In the genomic region with DNA sequence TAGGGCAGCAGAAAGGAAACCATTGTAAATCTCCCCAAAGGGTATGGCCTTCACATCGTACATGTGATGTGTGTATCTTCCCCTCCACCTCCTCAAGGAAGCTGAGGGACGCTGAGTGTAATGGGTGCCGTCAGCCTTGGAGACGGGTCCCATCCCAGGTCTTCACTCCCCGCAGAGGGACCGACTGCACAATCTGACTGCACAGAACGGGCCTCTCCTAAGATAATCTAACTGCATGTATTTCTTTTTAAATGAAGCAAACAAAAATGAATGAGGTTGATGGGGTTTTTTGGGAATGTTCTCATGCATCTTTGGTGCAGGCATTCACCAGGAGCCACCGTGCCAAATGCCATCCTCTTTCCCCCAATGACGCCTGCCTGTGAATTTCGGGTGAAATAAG, we compare ENCODE assay signal across 17 cellular contexts.
DNase-seq lines count a peak whose midpoint lies in the region; ATAC-seq and TF ChIP-seq lines count a peak whose summit lies in the region.
"Had no signal": no experiment of that assay in that cellular context is flagged by ENCODE, and none has a peak within 500 bp of the region (broad histone marks: within the 10 kb centered on the region; RNA-seq: fewer than 3 reads in every experiment).

No MANE protein-coding gene starts in this region.

- H3K18ac ChIP-seq in neuronal stem cell (ENCODE audit: low read length) = peak overlapping the region; percentile 38

- no peak overlapping the region for H2BK120ac ChIP-seq in neuronal stem cell (ENCODE audit: low read depth, low read length)

- no peaks in the 10 kb centered on the region for H3K9me2 ChIP-seq in MM.1S (replicated peaks; ENCODE audit: insufficient read depth, low read length)

- no peak for ATAC-seq in Right ventricle myocardium inferior
- ATAC-seq in upper lobe of right lung = no peak
- ATAC-seq: CD8-positive, alpha-beta T cell had no signal

- H2AFZ ChIP-seq in neuronal stem cell (ENCODE audit: low read length) (no peak overlapping the region), MM.1S (ENCODE audit: low read length) (no peak overlapping the region)

- H3K14ac ChIP-seq in neuronal stem cell (ENCODE audit: low read length) = no peak overlapping the region

- TF ChIP-seq CTCF in upper lobe of right lung (IDR thresholded peaks at IDR 0.05) = no peak
- TF ChIP-seq CTCF in MM.1S (IDR thresholded peaks at IDR 0.05; ENCODE audit: low read length) = no peak

- H2BK12ac ChIP-seq in neuronal stem cell (ENCODE audit: low read length) = no peak overlapping the region

- no peak overlapping the region for H4K8ac ChIP-seq in neuronal stem cell (ENCODE audit: low read depth, low read length)

- intact Hi-C loops in cardiac septum (cut with DNase I) (no loop called here), Right ventricle myocardium inferior (cut with DNase I) (no loop called here), upper lobe of right lung (cut with DNase I) (no loop called here)

- H3K4ac ChIP-seq in neuronal stem cell (ENCODE audit: low read length) = no peak overlapping the region

- H3K36me3 ChIP-seq in neuronal stem cell (replicated peaks in 1 of 2; ENCODE audit: control insufficient read depth in 2 of 2, insufficient read depth in 2 of 2, low read length in 2 of 2) = no peaks in the 10 kb centered on the region
- no peaks in the 10 kb centered on the region for H3K36me3 ChIP-seq in upper lobe of right lung
- H3K36me3 ChIP-seq in MM.1S (replicated peaks; ENCODE audit: insufficient read depth, low read length) = no peaks in the 10 kb centered on the region
- H3K36me3 ChIP-seq: BLaER1 treated with 17β-estradiol and CSF1 and Interleukin-3, amounts not matched to agents 10 nM and 100 nM had no signal

- H3K23ac ChIP-seq in neuronal stem cell (ENCODE audit: low read depth, low read length, poor library complexity) = no peak overlapping the region

- H3F3A ChIP-seq in MM.1S (ENCODE audit: insufficient read depth, low read length) = no peaks in the 10 kb centered on the region

- H3K4me3 ChIP-seq in neuronal stem cell (ENCODE audit: low read length in 2 of 2) = no peak overlapping the region
- H3K4me3 ChIP-seq in upper lobe of right lung = no peak overlapping the region
- no peak overlapping the region for H3K4me3 ChIP-seq in MM.1S (ENCODE audit: low read length)
- H3K4me3 ChIP-seq: A549; BLaER1 treated with 17β-estradiol and CSF1 and Interleukin-3, amounts not matched to agents 10 nM and 100 nM had no signal

- H4K20me1 ChIP-seq in MM.1S (ENCODE audit: insufficient read depth, low read length) = no peaks in the 10 kb centered on the region
- H4K20me1 ChIP-seq: BLaER1 treated with 17β-estradiol and CSF1 and Interleukin-3, amounts not matched to agents 10 nM and 100 nM had no signal

- H3K79me2 ChIP-seq in MM.1S (ENCODE audit: low read length) = no peaks in the 10 kb centered on the region

- no peak overlapping the region for H4K91ac ChIP-seq in neuronal stem cell (ENCODE audit: low read depth, low read length, poor library complexity)

- H3K27ac ChIP-seq in neuronal stem cell (replicated peaks; ENCODE audit: low read length) (no peak overlapping the region), upper lobe of right lung (no peak overlapping the region), MM.1S (ENCODE audit: low read length) (no peak overlapping the region)
- H3K27ac ChIP-seq: 22Rv1; A549; BLaER1 treated with 17β-estradiol and CSF1 and Interleukin-3, amounts not matched to agents 10 nM and 100 nM; C4-2B had no signal

- no peaks in the 10 kb centered on the region for H3K9me3 ChIP-seq in neuronal stem cell (replicated peaks in 1 of 2; ENCODE audit: control insufficient read depth in 2 of 2, insufficient read depth in 1 of 2, low read depth in 1 of 2, low read length in 2 of 2)
- no peaks in the 10 kb centered on the region for H3K9me3 ChIP-seq in upper lobe of right lung
- no peaks in the 10 kb centered on the region for H3K9me3 ChIP-seq in MM.1S (replicated peaks; ENCODE audit: insufficient read depth, low read length)
- H3K9me3 ChIP-seq: A549; BLaER1 treated with 17β-estradiol and CSF1 and Interleukin-3, amounts not matched to agents 10 nM and 100 nM; Caco-2 had no signal

- H3K79me1 ChIP-seq in neuronal stem cell (ENCODE audit: low read depth, low read length) = no peaks in the 10 kb centered on the region

- no CpG with 5 or more reads among the region's 10 CpGs for WGBS in neuronal stem cell (ENCODE audit: extremely low coverage in 2 of 2, insufficient read length in 2 of 2, insufficient replicate concordance in 1 of 2), 2 donors

- H3K4me1 ChIP-seq in neuronal stem cell (ENCODE audit: control insufficient read depth in 2 of 2, insufficient read depth in 1 of 2, low read depth in 1 of 2, low read length in 2 of 2) (peaks cover 0 to 18% of the 10 kb centered on the region in 2 donors), upper lobe of right lung (no peaks in the 10 kb centered on the region), MM.1S (ENCODE audit: low read length) (no peaks in the 10 kb centered on the region)
- H3K4me1 ChIP-seq: A549, Caco-2 had no signal

- no peak overlapping the region for H3K4me2 ChIP-seq in neuronal stem cell (ENCODE audit: insufficient read depth, low read length, poor library complexity, severe bottlenecking)
- H3K4me2 ChIP-seq in MM.1S (ENCODE audit: low read depth, low read length) = no peak overlapping the region
- H3K4me2 ChIP-seq: A549; BLaER1 treated with 17β-estradiol and CSF1 and Interleukin-3, amounts not matched to agents 10 nM and 100 nM had no signal

- peak overlapping the region; percentile 76 for H2BK15ac ChIP-seq in neuronal stem cell (ENCODE audit: low read length)

- H3K27me3 ChIP-seq in neuronal stem cell (ENCODE audit: control insufficient read depth in 3 of 3, insufficient read depth in 3 of 3, low read depth in 1 of 3, low read length in 3 of 3) (peaks cover 0 to 3% (median 2%) of the 10 kb centered on the region in 3 experiments), upper lobe of right lung (no peaks in the 10 kb centered on the region), MM.1S (replicated peaks; ENCODE audit: insufficient read depth, low read length) (no peaks in the 10 kb centered on the region)
- H3K27me3 ChIP-seq: BLaER1 treated with 17β-estradiol and CSF1 and Interleukin-3, amounts not matched to agents 10 nM and 100 nM had no signal

- DNase-seq in cardiac septum (ENCODE audit: low spot score) (peak; percentile 62), Right ventricle myocardium inferior (ENCODE audit: missing footprints) (no peak), neuronal stem cell (ENCODE audit: low spot score) (no peak), upper lobe of right lung (peak; percentile 53), NCI-H1694 (lab: John Stamatoyannopoulos, UW) (no peak), MM.1S (no peak)
- DNase-seq: AML-193; Caco-2; Calu3; CD4-positive, alpha-beta T cell; CD8-positive, alpha-beta T cell; DMS79 treated with DMSO at 0.1 percent for 48 hours; GF-D8 had no signal

- H3K9ac ChIP-seq in neuronal stem cell (ENCODE audit: low read depth, low read length, poor library complexity) (no peak overlapping the region), MM.1S (ENCODE audit: low read length) (no peak overlapping the region)
- H3K9ac ChIP-seq: BLaER1 treated with 17β-estradiol and CSF1 and Interleukin-3, amounts not matched to agents 10 nM and 100 nM had no signal

- no peak overlapping the region for H2BK5ac ChIP-seq in neuronal stem cell (ENCODE audit: low read length)

- peak overlapping the region; percentile 82 for H2AK5ac ChIP-seq in neuronal stem cell (ENCODE audit: low read depth, low read length)

Comparison
In these comparisons a context has a peak if more than half of its experiments do, and no peak if none do; other contexts are left out.
1. DNase-seq: peak in cardiac septum (single experiment) and upper lobe of right lung (single experiment); none in Right ventricle myocardium inferior (single experiment), neuronal stem cell (single experiment), NCI-H1694 (single experiment) and MM.1S (single experiment).